ENCODE assay signal across 20 cellular contexts in the genomic region with DNA sequence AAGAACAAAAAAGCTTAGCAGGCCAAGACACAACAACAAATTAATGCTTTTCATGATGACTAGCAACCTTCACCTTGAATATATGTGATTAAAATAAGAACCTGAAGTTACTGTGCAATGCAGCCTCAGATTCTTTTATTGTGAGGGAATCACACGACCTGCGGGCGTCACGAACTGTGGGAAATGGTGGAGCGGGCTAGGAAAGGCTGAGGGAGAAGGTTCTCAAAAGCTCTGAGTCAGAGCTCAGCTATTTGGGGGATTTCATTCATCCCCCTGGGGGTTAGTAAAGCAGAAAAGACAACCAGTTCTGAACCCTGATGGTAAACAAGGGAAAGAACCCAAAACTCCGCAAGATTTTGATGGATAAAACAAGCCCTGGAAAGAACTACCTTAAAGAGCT.
A peak's percentile ranks its signal among the peaks of the same experiment; 100 is the strongest.
DNase-seq lines count a peak whose midpoint lies in the region; ATAC-seq and TF ChIP-seq lines count a peak whose summit lies in the region.
"Had no signal": no experiment of that assay in that cellular context is flagged by ENCODE, and none has a peak within 500 bp of the region (broad histone marks: within the 10 kb centered on the region; RNA-seq: fewer than 3 reads in every experiment).

No MANE protein-coding gene starts in this region.

- H3K9ac ChIP-seq in neural progenitor cell = no peak overlapping the region
- H3K9ac ChIP-seq: KMS-11 had no signal

- DNase-seq in Daoy (ENCODE audit: low read depth) (peak; percentile 86), RPMI7951 (ENCODE audit: low read depth) (peak; percentile 91), epithelial cell of proximal tubule (ENCODE audit: low read depth) (peak; percentile 74), neural progenitor cell (ENCODE audit: low spot score) (no peak), transverse colon (no peak), GM20000 (ENCODE audit: low spot score) (no peak)
- no peak for DNase-seq in activated T-cell treated with anti-CD3 and anti-CD28 coated beads, Interleukin-2, amount 50 U/mL, for 1 hour
- DNase-seq: ACHN; activated CD4-positive, alpha-beta T cell treated with anti-CD3 and anti-CD28 coated beads for 36 hours; activated CD8-positive, alpha-beta memory T cell treated with anti-CD3 and anti-CD28 coated beads, Interleukin-2, amount 10 ng/mL, durations not matched to agents 7 days and 5 days; activated effector memory CD4-positive, alpha-beta T cell treated with Interleukin-2 at 50 U/mL for 16 hours; left cardiac atrium; midbrain; NCI-H1930; nephron progenitor cell; Peyer's patch had no signal

- H4K20me1 ChIP-seq in neural progenitor cell (ENCODE audit: low read depth) = no peaks in the 10 kb centered on the region

- H3K27me3 Mint-ChIP-seq in neural progenitor cell (ENCODE audit: insufficient read depth, low read depth) = no peaks in the 10 kb centered on the region
- H3K27me3 Mint-ChIP-seq: activated CD4-positive, alpha-beta T cell treated with anti-CD3 and anti-CD28 coated beads for 36 hours; activated CD8-positive, alpha-beta memory T cell treated with anti-CD3 and anti-CD28 coated beads, Interleukin-2, amount 10 ng/mL, durations not matched to agents 7 days and 5 days had no signal

- H3K27ac Mint-ChIP-seq in neural progenitor cell = peak overlapping the region; percentile 12
- H3K27ac Mint-ChIP-seq: activated CD4-positive, alpha-beta T cell treated with anti-CD3 and anti-CD28 coated beads for 36 hours; activated CD8-positive, alpha-beta memory T cell treated with anti-CD3 and anti-CD28 coated beads, Interleukin-2, amount 10 ng/mL, durations not matched to agents 7 days and 5 days; nephron progenitor cell had no signal

- H3K4me1 Mint-ChIP-seq in neural progenitor cell = peaks cover 38% of the 10 kb centered on the region
- H3K4me1 Mint-ChIP-seq: activated CD4-positive, alpha-beta T cell treated with anti-CD3 and anti-CD28 coated beads for 36 hours; activated CD8-positive, alpha-beta memory T cell treated with anti-CD3 and anti-CD28 coated beads, Interleukin-2, amount 10 ng/mL, durations not matched to agents 7 days and 5 days; CD14-positive monocyte had no signal

- peaks cover 23% of the 10 kb centered on the region for H3K36me3 Mint-ChIP-seq in neural progenitor cell
- H3K36me3 Mint-ChIP-seq: activated CD8-positive, alpha-beta memory T cell treated with anti-CD3 and anti-CD28 coated beads, Interleukin-2, amount 10 ng/mL, durations not matched to agents 7 days and 5 days; CD14-positive monocyte had no signal

- in situ Hi-C loops in transverse colon (cut with MboI; ENCODE audit: low pct_ligation_motif_present in 1 of 4, low pct_unique_long_range_greater_than_20kb in 1 of 4, low sequenced_read_pairs in 3 of 4) = no loop called here

- 88 to 89% methylated on average over 6 of the region's 6 CpGs for WGBS in transverse colon (ENCODE audit: low coverage in 1 of 2), 2 donors

- H3K36me3 ChIP-seq in neural progenitor cell = no peaks in the 10 kb centered on the region
- no peaks in the 10 kb centered on the region for H3K36me3 ChIP-seq in transverse colon
- H3K36me3 ChIP-seq: Peyer's patch had no signal

- no peak overlapping the region for H3K4me2 ChIP-seq in neural progenitor cell
- H3K4me2 ChIP-seq: hepatocyte, KMS-11 had no signal

- H3K4me3 Mint-ChIP-seq in neural progenitor cell = no peak overlapping the region
- H3K4me3 Mint-ChIP-seq: activated CD4-positive, alpha-beta T cell treated with anti-CD3 and anti-CD28 coated beads for 36 hours; activated CD8-positive, alpha-beta memory T cell treated with anti-CD3 and anti-CD28 coated beads, Interleukin-2, amount 10 ng/mL, durations not matched to agents 7 days and 5 days; CD14-positive monocyte; nephron progenitor cell had no signal

- no peak for ATAC-seq in HG02642 (IDR thresholded peaks at IDR 0.05; ENCODE audit: poor library complexity, unreplicated experiment)
- ATAC-seq: activated CD4-positive, alpha-beta T cell treated with anti-CD3 and anti-CD28 coated beads for 36 hours; activated CD8-positive, alpha-beta memory T cell treated with anti-CD3 and anti-CD28 coated beads, Interleukin-2, amount 10 ng/mL, durations not matched to agents 7 days and 5 days; left cardiac atrium had no signal

- H3K27me3 ChIP-seq in neural progenitor cell (no peaks in the 10 kb centered on the region), transverse colon (no peaks in the 10 kb centered on the region)
- H3K27me3 ChIP-seq: Peyer's patch had no signal

- no peak for TF ChIP-seq EP300 in transverse colon (IDR thresholded peaks at IDR 0.05; ENCODE audit: low read depth)

- H3K9me3 Mint-ChIP-seq in neural progenitor cell = peaks cover 28% of the 10 kb centered on the region
- H3K9me3 Mint-ChIP-seq: nephron progenitor cell had no signal

- H3K79me2 ChIP-seq in neural progenitor cell (ENCODE audit: low read depth) = no peaks in the 10 kb centered on the region
- H3K79me2 ChIP-seq: hepatocyte had no signal

- H3K4me3 ChIP-seq in epithelial cell of proximal tubule (ENCODE audit: low read depth, low read length) (no peak overlapping the region), neural progenitor cell (no peak overlapping the region), transverse colon (no peak overlapping the region)
- H3K4me3 ChIP-seq: hepatocyte, Peyer's patch had no signal

- peaks cover 7% of the 10 kb centered on the region for H3F3A ChIP-seq in neural progenitor cell (ENCODE audit: low read depth)

- intact Hi-C loops in transverse colon (cut with DNase I; ENCODE audit: low total_unique reads) = no loop called here

- TF ChIP-seq CTCF in epithelial cell of proximal tubule (conservative IDR thresholded peaks at IDR 0.05; ENCODE audit: low read depth, low read length) (no peak), neural progenitor cell (IDR thresholded peaks at IDR 0.05) (no peak), transverse colon (IDR thresholded peaks at IDR 0.05) (no peak), GM20000 (IDR thresholded peaks at IDR 0.05; ENCODE audit: extremely low read depth, missing control alignments) (no peak)

- no peak for TF ChIP-seq POLR2A in transverse colon (IDR thresholded peaks at IDR 0.05)

- H3K4me1 ChIP-seq in neural progenitor cell (peaks cover 7% of the 10 kb centered on the region), transverse colon (no peaks in the 10 kb centered on the region)
- H3K4me1 ChIP-seq: Peyer's patch had no signal

- H3K27ac ChIP-seq in neural progenitor cell = no peak overlapping the region
- H3K27ac ChIP-seq in transverse colon = no peak overlapping the region
- H3K27ac ChIP-seq: hepatocyte, KMS-11, Peyer's patch had no signal

- H2AFZ ChIP-seq in neural progenitor cell (replicated peaks) = no peak overlapping the region
- H2AFZ ChIP-seq: hepatocyte had no signal

- no peaks in the 10 kb centered on the region for H3K9me3 ChIP-seq in neural progenitor cell (ENCODE audit: low read depth)
- H3K9me3 ChIP-seq in transverse colon = no peaks in the 10 kb centered on the region
- H3K9me3 ChIP-seq: Peyer's patch had no signal

Comparison
In these comparisons a context has a peak if more than half of its experiments do, and no peak if none do; other contexts are left out.
1. DNase-seq: peak in Daoy (single experiment), RPMI7951 (single experiment) and epithelial cell of proximal tubule (single experiment); none in neural progenitor cell (single experiment), activated T-cell treated with anti-CD3 and anti-CD28 coated beads, Interleukin-2, amount 50 U/mL, for 1 hour (single experiment), transverse colon (single experiment) and GM20000 (single experiment).